21 cellular contexts compared by ENCODE assay signal in the genomic region with DNA sequence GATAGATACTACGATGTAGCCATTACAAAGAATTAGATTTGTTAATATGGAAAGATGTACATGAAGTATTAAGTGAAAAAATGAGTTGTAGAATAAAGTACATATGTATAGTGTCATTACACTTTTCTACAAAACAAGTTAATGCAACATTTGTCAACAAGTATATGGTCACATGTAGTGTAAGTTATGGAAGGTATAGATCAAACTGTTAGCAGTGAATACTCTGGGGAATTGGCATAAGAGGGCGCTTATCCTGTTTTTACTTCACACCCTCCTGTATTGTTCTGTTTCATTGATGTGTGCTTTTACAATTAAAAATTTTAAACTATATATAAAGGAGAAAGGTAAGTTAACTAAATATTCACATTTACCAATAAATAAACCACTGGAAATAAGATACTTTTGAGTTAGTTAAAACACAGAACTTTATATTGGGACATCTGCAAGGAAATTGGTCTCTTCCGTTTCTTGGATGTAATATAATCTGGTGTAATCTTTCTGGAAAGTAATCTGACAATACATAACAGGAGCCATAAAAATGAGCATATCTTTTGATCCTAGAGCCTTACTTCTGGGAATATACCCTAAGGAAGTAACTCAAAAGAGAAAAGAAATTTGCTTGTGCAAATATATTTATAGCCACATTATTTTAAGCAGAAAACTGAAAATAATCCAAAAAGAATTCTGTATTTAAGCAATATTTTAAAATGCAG.
"Had no signal": no experiment of that assay in that cellular context is flagged by ENCODE, and none has a peak within 500 bp of the region (broad histone marks: within the 10 kb centered on the region; RNA-seq: fewer than 3 reads in every experiment).

No MANE protein-coding gene starts in this region.

- DNase-seq: activated CD4-positive, alpha-beta T cell treated with anti-CD3 and anti-CD28 coated beads for 36 hours; activated CD4-positive, CD25-positive, alpha-beta regulatory T cell; activated naive CD4-positive, alpha-beta T cell; activated T-cell treated with anti-CD3 and anti-CD28 coated beads for 4 hours; activated T-cell treated with anti-CD3 and anti-CD28 coated beads, Interleukin-2, amount 50 U/mL, for 72 hours; anterior cingulate cortex; dermis blood vessel endothelial cell; effector CD4-positive, alpha-beta T cell; esophagus squamous epithelium; foreskin melanocyte; left ventricle myocardium superior; naive B cell; ovary; retina; stimulated activated CD4-positive, alpha-beta T cell treated with anti-CD3 and anti-CD28 coated beads, Interleukin-12 subunit alpha, Interleukin-12 subunit beta, amount 100 ng/mL, for 4 hours; stimulated activated CD4-positive, alpha-beta T cell treated with anti-CD3 and anti-CD28 coated beads, Interleukin-4, amount 100 ng/mL, for 1 hour; stimulated activated naive CD8-positive, alpha-beta T cell treated with anti-CD3 and anti-CD28 coated beads, Interleukin-15, Interleukin-2, amounts not matched to agents 100 U/mL and 50 U/mL, for 24 hours; testis; transverse colon had no signal

- FAIRE-seq: bronchial epithelial cell had no signal

- ATAC-seq: activated CD4-positive, alpha-beta T cell treated with anti-CD3 and anti-CD28 coated beads for 36 hours; activated T-cell treated with anti-CD3 and anti-CD28 coated beads, Interleukin-2, amount 50 U/mL, for 72 hours; left ventricle myocardium superior; sciatic nerve; stimulated activated naive CD8-positive, alpha-beta T cell treated with anti-CD3 and anti-CD28 coated beads, Interleukin-15, Interleukin-2, amounts not matched to agents 100 U/mL and 50 U/mL, for 24 hours had no signal
